ENCODE assay signal across 10 cellular contexts in the genomic region with DNA sequence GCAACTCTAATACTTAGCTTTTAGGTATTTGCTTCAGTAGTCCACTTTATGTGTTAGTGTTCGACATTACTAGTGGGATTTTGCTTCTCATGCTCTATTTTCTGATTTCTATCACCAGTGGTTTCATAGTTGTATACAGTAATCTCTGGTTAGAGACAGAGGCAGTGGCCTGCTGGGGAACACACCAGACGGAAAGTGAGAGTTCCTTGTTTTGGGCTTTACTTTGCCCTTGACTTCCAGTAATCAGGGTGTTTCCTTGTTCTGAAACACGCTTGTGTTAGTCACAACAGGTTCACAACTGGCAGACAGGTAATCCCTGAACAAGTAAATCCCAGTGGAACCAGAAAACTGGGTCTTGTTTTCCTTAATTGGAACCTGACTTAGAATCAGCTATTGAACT. TPM values are rescaled to one million over a fixed set of nuclear protein-coding genes. Genes with fewer than 3 reads are reported as not detected.
DNase-seq lines count a peak whose midpoint lies in the region; ATAC-seq, FAIRE-seq and TF ChIP-seq lines count a peak whose summit lies in the region.
"Had no signal": no experiment of that assay in that cellular context is flagged by ENCODE, and none has a peak within 500 bp of the region (broad histone marks: within the 10 kb centered on the region; RNA-seq: fewer than 3 reads in every experiment).

No MANE protein-coding gene starts in this region.

- H2AFZ ChIP-seq in MM.1S (ENCODE audit: low read length) = no peak overlapping the region

- no peak overlapping the region for H3K4me3 ChIP-seq in prostate gland
- H3K4me3 ChIP-seq in MM.1S (ENCODE audit: low read length) = no peak overlapping the region
- H3K4me3 ChIP-seq: right lobe of liver had no signal

- H3K4me1 ChIP-seq in prostate gland (replicated peaks) = no peaks in the 10 kb centered on the region
- no peaks in the 10 kb centered on the region for H3K4me1 ChIP-seq in MM.1S (ENCODE audit: low read length)
- H3K4me1 ChIP-seq: right lobe of liver had no signal

- no peak for FAIRE-seq in urothelium cell line (lab: Jason Lieb, UNC)

- H3K4me2 ChIP-seq in MM.1S (ENCODE audit: low read depth, low read length) = no peak overlapping the region

- WGBS in prostate gland = 62% methylated on average over 3 of the region's 3 CpGs

- H3K27ac ChIP-seq in cingulate gyrus (ENCODE audit: low read depth, low read length) = peak overlapping the region; percentile 73
- H3K27ac ChIP-seq in prostate gland = peak overlapping the region; percentile 19 to 61
- H3K27ac ChIP-seq in MM.1S (ENCODE audit: low read length) = no peak overlapping the region

- intact Hi-C loops in prostate gland (cut with DNase I) = no loop called here

- DNase-seq in Kasumi-1 (lab: John Stamatoyannopoulos, UW) (peak; percentile 18 to 39), prostate gland (ENCODE audit: low spot score) (no peak), ureter (ENCODE audit: low spot score) (no peak), MM.1S (no peak), urothelium cell line (ENCODE audit: low spot score) (no peak)
- DNase-seq: OCI-M1, right lobe of liver had no signal

- no peaks in the 10 kb centered on the region for H3K27me3 ChIP-seq in prostate gland (replicated peaks; ENCODE audit: insufficient read depth)
- H3K27me3 ChIP-seq in MM.1S (replicated peaks; ENCODE audit: insufficient read depth, low read length) = no peaks in the 10 kb centered on the region
- H3K27me3 ChIP-seq: right lobe of liver had no signal

- TF ChIP-seq CTCF in prostate gland (IDR thresholded peaks at IDR 0.05) (no peak), MM.1S (IDR thresholded peaks at IDR 0.05; ENCODE audit: low read length) (no peak)

- no peaks in the 10 kb centered on the region; the same call in 1 of the 2 replicates for H4K20me1 ChIP-seq in MM.1S (ENCODE audit: insufficient read depth, low read length)

- H3K9ac ChIP-seq in MM.1S (ENCODE audit: low read length) = no peak overlapping the region

- no peaks in the 10 kb centered on the region for H3K9me2 ChIP-seq in MM.1S (replicated peaks; ENCODE audit: insufficient read depth, low read length)

- ATAC-seq in GM18907 (IDR thresholded peaks at IDR 0.05; ENCODE audit: unreplicated experiment) = peak; percentile 38
- ATAC-seq in HG03565 (IDR thresholded peaks at IDR 0.05; ENCODE audit: unreplicated experiment) = no peak

- H3K36me3 ChIP-seq in prostate gland (no peaks in the 10 kb centered on the region), MM.1S (replicated peaks; ENCODE audit: insufficient read depth, low read length) (no peaks in the 10 kb centered on the region)
- H3K36me3 ChIP-seq: right lobe of liver had no signal

- no peak for TF ChIP-seq POLR2A in prostate gland (IDR thresholded peaks at IDR 0.05)

- H3K79me2 ChIP-seq in MM.1S (ENCODE audit: low read length) = peaks cover 7% of the 10 kb centered on the region

- H3K9me3 ChIP-seq in prostate gland = no peaks in the 10 kb centered on the region
- no peaks in the 10 kb centered on the region for H3K9me3 ChIP-seq in MM.1S (replicated peaks; ENCODE audit: insufficient read depth, low read length)
- H3K9me3 ChIP-seq: right lobe of liver had no signal

- no peaks in the 10 kb centered on the region for H3F3A ChIP-seq in MM.1S (ENCODE audit: insufficient read depth, low read length)

RNA-seq across cellular contexts. Expression of a gene that starts 56.0 kb away (rescaled TPM):
- total RNA-seq in prostate gland (100 to 1,000 TPM in 1 of 2 donors, 10 to 100 TPM in 1; 51.9 to 107 TPM), ureter (87.2 TPM)

Comparison
In these comparisons a context has a peak if more than half of its experiments do, and no peak if none do; other contexts are left out.
1. DNase-seq: peak in Kasumi-1 (2 of 2); none in prostate gland (single experiment), ureter (single experiment), MM.1S (single experiment) and urothelium cell line (single experiment).